In the genomic region with DNA sequence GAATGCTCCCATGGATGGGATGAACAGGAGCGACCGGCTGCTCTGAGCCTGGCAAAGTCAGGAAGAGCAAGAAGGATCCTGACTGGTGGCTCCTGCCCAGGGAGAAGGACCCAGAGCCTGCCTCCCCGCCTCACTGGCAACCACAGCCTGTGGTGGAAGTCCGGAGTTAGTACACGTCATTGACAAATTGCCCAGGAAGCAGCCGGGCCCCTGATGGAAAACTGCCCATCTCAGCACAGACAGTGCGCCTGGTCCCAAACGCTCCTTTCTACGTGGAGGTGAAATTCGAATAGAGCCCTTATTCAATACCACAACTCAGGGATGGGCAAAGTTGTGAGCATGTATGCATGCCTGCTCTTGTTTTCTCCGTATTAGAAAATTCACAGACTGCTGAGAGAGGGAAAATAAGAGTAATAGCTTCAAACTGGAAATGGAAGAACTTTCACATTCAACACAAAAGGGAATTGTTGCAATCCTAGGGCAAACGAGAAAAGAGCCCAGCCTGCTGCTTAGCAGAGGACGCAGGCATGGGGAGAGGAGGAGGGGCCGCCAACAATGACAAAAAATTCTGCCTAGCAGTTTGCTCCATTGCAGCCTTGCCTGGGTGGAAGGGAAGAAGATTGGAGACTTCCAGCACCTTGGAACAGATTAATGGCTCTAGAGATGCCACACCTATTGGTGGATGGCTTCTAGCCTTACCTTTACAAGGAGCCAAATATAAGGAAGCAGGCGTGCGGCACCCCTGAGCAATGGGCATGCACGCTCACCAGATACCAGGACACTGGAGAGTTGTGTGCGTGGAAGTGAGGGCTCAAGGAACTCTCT, we compare ENCODE assay signal across 19 cellular contexts.
DNase-seq lines count a peak whose midpoint lies in the region; TF ChIP-seq lines count a peak whose summit lies in the region.
"Had no signal": no experiment of that assay in that cellular context is flagged by ENCODE, and none has a peak within 500 bp of the region (broad histone marks: within the 10 kb centered on the region; RNA-seq: fewer than 3 reads in every experiment).

No MANE protein-coding gene starts in this region.

- intact Hi-C loops in left ventricle myocardium inferior (cut with micrococcal nuclease) = no loop called here

- peaks cover 40% of the 10 kb centered on the region for H3K4me1 ChIP-seq in left ventricle myocardium inferior
- H3K4me1 ChIP-seq in right atrium auricular region = peaks cover 0 to 7% of the 10 kb centered on the region in 2 donors
- H3K4me1 ChIP-seq: A549, SJSA1 had no signal

- no peaks in the 10 kb centered on the region for H3K9me3 ChIP-seq in left ventricle myocardium inferior (replicated peaks)
- H3K9me3 ChIP-seq in right atrium auricular region = no peaks in the 10 kb centered on the region
- H3K9me3 ChIP-seq: A549, gastroesophageal sphincter, SJSA1 had no signal

- H3K4me3 Mint-ChIP-seq in neural crest cell = no peak overlapping the region
- H3K4me3 Mint-ChIP-seq in activated naive CD8-positive, alpha-beta T cell treated with anti-CD3 and anti-CD28 coated beads for 36 hours = no peak overlapping the region
- H3K4me3 Mint-ChIP-seq: activated T-helper 17 cell treated with anti-CD3 and anti-CD28 coated beads, Interleukin-2, amount 50 U/mL, for 72 hours; CD4-positive, CD25-positive, alpha-beta regulatory T cell; HFFc6 had no signal

- no peaks in the 10 kb centered on the region for H3K9me3 Mint-ChIP-seq in neural crest cell
- H3K9me3 Mint-ChIP-seq in activated naive CD8-positive, alpha-beta T cell treated with anti-CD3 and anti-CD28 coated beads for 36 hours = no peaks in the 10 kb centered on the region
- H3K9me3 Mint-ChIP-seq: activated T-helper 17 cell treated with anti-CD3 and anti-CD28 coated beads, Interleukin-2, amount 50 U/mL, for 72 hours; HFFc6 had no signal

- no peak for DNase-seq in left ventricle myocardium inferior
- no peak for DNase-seq in right atrium auricular region (ENCODE audit: low spot score)
- DNase-seq in coronary artery (ENCODE audit: low spot score) = peak; percentile 61
- DNase-seq in neural crest cell (ENCODE audit: low read depth, low spot score) = no peak
- no peak for DNase-seq in activated naive CD8-positive, alpha-beta T cell treated with anti-CD3 and anti-CD28 coated beads for 36 hours
- DNase-seq in stimulated activated CD4-positive, alpha-beta T cell treated with anti-CD3 and anti-CD28 coated beads, Interleukin-1b, Interleukin-23, amount 100 ng/mL, for 48 hours = no peak
- no peak for DNase-seq in D341Med (ENCODE audit: low spot score)
- no peak for DNase-seq in HEK293T (ENCODE audit: extremely low spot score)
- DNase-seq: amniotic stem cell; CD4-positive, CD25-positive, alpha-beta regulatory T cell; DMS79; HFFc6; MM.1S; NCI-H2029; stimulated activated naive CD4-positive, alpha-beta T cell treated with Interleukin-2 at 50 U/mL for 16 hours had no signal

- H3K27ac ChIP-seq in left ventricle myocardium inferior (replicated peaks) (peak overlapping the region; percentile 12), right atrium auricular region (no peak overlapping the region), coronary artery (no peak overlapping the region)
- H3K27ac ChIP-seq: gastroesophageal sphincter, SJSA1 had no signal

- H3K4me1 Mint-ChIP-seq in neural crest cell = peaks cover 22% of the 10 kb centered on the region
- H3K4me1 Mint-ChIP-seq in activated naive CD8-positive, alpha-beta T cell treated with anti-CD3 and anti-CD28 coated beads for 36 hours = no peaks in the 10 kb centered on the region
- H3K4me1 Mint-ChIP-seq: activated T-helper 17 cell treated with anti-CD3 and anti-CD28 coated beads, Interleukin-2, amount 50 U/mL, for 72 hours; CD4-positive, CD25-positive, alpha-beta regulatory T cell had no signal

- H3K27me3 ChIP-seq in left ventricle myocardium inferior (ENCODE audit: low read depth) (no peaks in the 10 kb centered on the region), right atrium auricular region (no peaks in the 10 kb centered on the region)
- H3K27me3 ChIP-seq: gastroesophageal sphincter, SJSA1 had no signal

- H3K4me3 ChIP-seq in left ventricle myocardium inferior = no peak overlapping the region
- no peak overlapping the region for H3K4me3 ChIP-seq in right atrium auricular region
- H3K4me3 ChIP-seq in coronary artery = no peak overlapping the region
- H3K4me3 ChIP-seq: A549, gastroesophageal sphincter, SJSA1 had no signal

- no peaks in the 10 kb centered on the region for H3K27me3 Mint-ChIP-seq in neural crest cell (ENCODE audit: low read depth)
- H3K27me3 Mint-ChIP-seq in activated naive CD8-positive, alpha-beta T cell treated with anti-CD3 and anti-CD28 coated beads for 36 hours = no peaks in the 10 kb centered on the region
- H3K27me3 Mint-ChIP-seq: CD4-positive, CD25-positive, alpha-beta regulatory T cell had no signal

- POLR2A ChIA-PET in HEK293T (lab: Yijun Ruan, JAX) = no interaction called here

- H3K36me3 Mint-ChIP-seq in neural crest cell (ENCODE audit: low read depth) = no peaks in the 10 kb centered on the region
- H3K36me3 Mint-ChIP-seq in activated naive CD8-positive, alpha-beta T cell treated with anti-CD3 and anti-CD28 coated beads for 36 hours = no peaks in the 10 kb centered on the region
- H3K36me3 Mint-ChIP-seq: CD4-positive, CD25-positive, alpha-beta regulatory T cell had no signal

- no peaks in the 10 kb centered on the region for H3K36me3 ChIP-seq in left ventricle myocardium inferior
- H3K36me3 ChIP-seq in right atrium auricular region = no peaks in the 10 kb centered on the region
- H3K36me3 ChIP-seq: gastroesophageal sphincter, SJSA1 had no signal

- TF ChIP-seq CTCF in left ventricle myocardium inferior (IDR thresholded peaks at IDR 0.05; ENCODE audit: borderline replicate concordance) (no peak), right atrium auricular region (IDR thresholded peaks at IDR 0.05) (no peak), coronary artery (IDR thresholded peaks at IDR 0.05) (no peak), neural crest cell (conservative IDR thresholded peaks at IDR 0.05) (no peak)

- peak overlapping the region; percentile 15 for H3K27ac Mint-ChIP-seq in neural crest cell (ENCODE audit: unreplicated experiment)
- H3K27ac Mint-ChIP-seq in activated naive CD8-positive, alpha-beta T cell treated with anti-CD3 and anti-CD28 coated beads for 36 hours = no peak overlapping the region
- H3K27ac Mint-ChIP-seq: activated T-helper 17 cell treated with anti-CD3 and anti-CD28 coated beads, Interleukin-2, amount 50 U/mL, for 72 hours; CD4-positive, CD25-positive, alpha-beta regulatory T cell; HFFc6 had no signal

- CTCF ChIA-PET in HEK293T (lab: Yijun Ruan, JAX) = no interaction called here

TF ChIP-seq in HEK293T, 16 proteins besides CTCF, POLR2A, EP300 and RAD21:
- TF ChIP-seq ELF4 (IDR thresholded peaks at IDR 0.05) (no peak), SP1 (IDR thresholded peaks at IDR 0.05) (no peak), LEF1 (IDR thresholded peaks at IDR 0.05; ENCODE audit: borderline replicate concordance) (no peak), ZNF384 (IDR thresholded peaks at IDR 0.05) (no peak), L3MBTL2 (conservative IDR thresholded peaks at IDR 0.05) (no peak), ARNT (IDR thresholded peaks at IDR 0.05) (no peak), FOXA1 (IDR thresholded peaks at IDR 0.05) (no peak), CTBP1 (IDR thresholded peaks at IDR 0.05; ENCODE audit: borderline replicate concordance) (no peak), FOXK2 (IDR thresholded peaks at IDR 0.05) (no peak), BHLHE40 (IDR thresholded peaks at IDR 0.05; ENCODE audit: borderline replicate concordance) (no peak)
TF ChIP-seq in HEK293T: peak in this region for 0.
